Comparison of ENCODE assay signal across 9 cellular contexts in genomic region chr3:151379083-151379734, GRCh38. TPM values are rescaled to one million over a fixed set of nuclear protein-coding genes. Genes with fewer than 3 reads are reported as not detected.
DNase-seq lines count a peak whose midpoint lies in the region; ATAC-seq and TF ChIP-seq lines count a peak whose summit lies in the region.
"Had no signal": no experiment of that assay in that cellular context is flagged by ENCODE, and none has a peak within 500 bp of the region (broad histone marks: within the 10 kb centered on the region; RNA-seq: fewer than 3 reads in every experiment).

No MANE protein-coding gene starts in this region.

- H3K27ac Mint-ChIP-seq in WTC11 = peak overlapping the region; percentile 80

- H3K4me3 Mint-ChIP-seq in WTC11 = no peak overlapping the region

- peaks cover 5% of the 10 kb centered on the region for H3K4me1 Mint-ChIP-seq in WTC11

- no peak for TF ChIP-seq CTCF in WTC11 (IDR thresholded peaks at IDR 0.05)

- CTCF ChIA-PET in WTC11 (lab: Charles Lee) = interaction anchor here (0.7 to 2.7 kb wide), 19 partner anchors 9 to 460 kb away, joined by 3 to 17 read pairs (median 4); no protein-coding TSS in a partner anchor

- no peaks in the 10 kb centered on the region for H3K9me3 Mint-ChIP-seq in WTC11

- H3K36me3 Mint-ChIP-seq in WTC11 = peaks cover 10% of the 10 kb centered on the region

- peak; percentile 98 for ATAC-seq in WTC11
- ATAC-seq in left lobe of liver = peak; percentile 48
- ATAC-seq: body of pancreas had no signal

- DNase-seq in stimulated activated CD4-positive, alpha-beta T cell treated with anti-CD3 and anti-CD28 coated beads, Interleukin-1b, Interleukin-23, amount 100 ng/mL, for 48 hours = peak; percentile 3
- DNase-seq in stimulated activated CD4-positive, alpha-beta T cell treated with anti-CD3 and anti-CD28 coated beads, Interleukin-4, amount 100 ng/mL, for 24 hours = no peak
- DNase-seq in HPDE6-E6E7 (ENCODE audit: extremely low spot score) = peak; percentile 5
- DNase-seq in WTC11 (ENCODE audit: low spot score) = peak; percentile 66
- DNase-seq in left lobe of liver (ENCODE audit: low spot score) = no peak
- DNase-seq in ureter (ENCODE audit: low spot score) = no peak
- DNase-seq in NCI-H2196 treated with DMSO at 0.1 percent for 48 hours (lab: John Stamatoyannopoulos, UW; ENCODE audit: unreplicated experiment) = no peak
- no peak for DNase-seq in activated naive CD4-positive, alpha-beta T cell treated with Interleukin-2 at 50 U/mL for 16 hours

- POLR2A ChIA-PET in WTC11 (lab: Charles Lee) = no interaction called here

- H3K27me3 Mint-ChIP-seq in WTC11 (ENCODE audit: low read depth) = no peaks in the 10 kb centered on the region

TF ChIP-seq in WTC11, 78 proteins besides CTCF, POLR2A, EP300 and RAD21:
- TF ChIP-seq JAZF1 (CRISPR knock-in tag; IDR thresholded peaks at IDR 0.05) = no peak
- TF ChIP-seq HMGA2 (CRISPR knock-in tag; IDR thresholded peaks at IDR 0.05) = no peak
- TF ChIP-seq ZNF138 (CRISPR knock-in tag; conservative IDR thresholded peaks at IDR 0.05) = no peak
- no peak for TF ChIP-seq TEAD4 (CRISPR knock-in tag; IDR thresholded peaks at IDR 0.05)
- no peak for TF ChIP-seq NFE2L1 (CRISPR knock-in tag; IDR thresholded peaks at IDR 0.05)
- no peak for TF ChIP-seq PRRX2 (CRISPR knock-in tag; IDR thresholded peaks at IDR 0.05)
- no peak for TF ChIP-seq CREB1 (CRISPR knock-in tag; IDR thresholded peaks at IDR 0.05)
- TF ChIP-seq ATF2 (CRISPR knock-in tag; IDR thresholded peaks at IDR 0.05; ENCODE audit: borderline replicate concordance, low read depth) = no peak
- TF ChIP-seq SMAD3 (CRISPR knock-in tag; IDR thresholded peaks at IDR 0.05; ENCODE audit: borderline replicate concordance) = no peak
- TF ChIP-seq CREM (CRISPR knock-in tag; IDR thresholded peaks at IDR 0.05) = no peak
- TF ChIP-seq STAT6 (CRISPR knock-in tag; conservative IDR thresholded peaks at IDR 0.05; ENCODE audit: low read depth) = no peak

RNA-seq across cellular contexts. Expression of gene P2RY12, which starts 5.3 kb away (rescaled TPM):
- total RNA-seq in WTC11 (2021) (not detected in 3 replicates), left lobe of liver (0.65 TPM), ureter (0.94 TPM)

RNA-seq across cellular contexts. Expression of gene P2RY13, which starts 49.9 kb away (rescaled TPM):
- total RNA-seq in WTC11 (2021) (not detected in 3 replicates), left lobe of liver (1.3 TPM), ureter (1.2 TPM)

Comparison
In these comparisons a context has a peak if more than half of its experiments do, and no peak if none do; other contexts are left out.
1. DNase-seq: peak in stimulated activated CD4-positive, alpha-beta T cell treated with anti-CD3 and anti-CD28 coated beads, Interleukin-1b, Interleukin-23, amount 100 ng/mL, for 48 hours (single experiment), HPDE6-E6E7 (single experiment) and WTC11 (single experiment); none in stimulated activated CD4-positive, alpha-beta T cell treated with anti-CD3 and anti-CD28 coated beads, Interleukin-4, amount 100 ng/mL, for 24 hours (single experiment), left lobe of liver (single experiment), ureter (single experiment), NCI-H2196 treated with DMSO at 0.1 percent for 48 hours (single experiment) and activated naive CD4-positive, alpha-beta T cell treated with Interleukin-2 at 50 U/mL for 16 hours (single experiment).